8 cellular contexts compared by ENCODE assay signal in genomic region chr4:152352215-152352614, GRCh38.
A peak's percentile ranks its signal among the peaks of the same experiment; 100 is the strongest.
DNase-seq lines count a peak whose midpoint lies in the region; ATAC-seq and TF ChIP-seq lines count a peak whose summit lies in the region.

No MANE protein-coding gene starts in this region.

- no peaks in the 10 kb centered on the region for H3K27me3 Mint-ChIP-seq in endothelial cell (ENCODE audit: unreplicated experiment)
- H3K27me3 Mint-ChIP-seq in Calu3 (ENCODE audit: unreplicated experiment) = no peaks in the 10 kb centered on the region

- CTCF ChIA-PET in Calu3 (lab: Charles Lee) = no interaction called here

- H3K9me3 ChIP-seq in ovary = no peaks in the 10 kb centered on the region

- H3K4me3 Mint-ChIP-seq in endothelial cell (ENCODE audit: unreplicated experiment) = peak overlapping the region; percentile 25
- H3K4me3 Mint-ChIP-seq in Calu3 (ENCODE audit: low read depth, unreplicated experiment) = no peak overlapping the region

- no TSS peak for BruUV-seq in Calu3 (replicated peaks; lab: Mats Ljungman, UMichigan)

- 1 to 5% (median 1%) methylated on average over 4 of the region's 4 CpGs for WGBS in ovary, 3 donors

- H3K4me3 ChIP-seq in GM12875 (ENCODE audit: low read depth, low read length) (peak overlapping the region; percentile 61), ovary (peak overlapping the region; percentile 42)

- peak overlapping the region; percentile 53 for H3K27ac Mint-ChIP-seq in endothelial cell (ENCODE audit: unreplicated experiment)
- no peak overlapping the region for H3K27ac Mint-ChIP-seq in Calu3 (ENCODE audit: unreplicated experiment)

- no peak for TF ChIP-seq EP300 in ovary (IDR thresholded peaks at IDR 0.05)

- peak; percentile 12 for ATAC-seq in HG03521 (IDR thresholded peaks at IDR 0.05; ENCODE audit: unreplicated experiment)

- DNase-seq in endothelial cell (ENCODE audit: low spot score) = no peak
- DNase-seq in ovary = no peak
- DNase-seq in Calu3 = no peak
- no peak for DNase-seq in T1000 (lab: John Stamatoyannopoulos, UW)
- no peak for DNase-seq in activated naive CD4-positive, alpha-beta T cell treated with anti-CD3 and anti-CD28 coated beads, Interleukin-2, amount 50 U/mL, for 16 hours
- no peak for DNase-seq in activated CD8-positive, alpha-beta memory T cell treated with anti-CD3 and anti-CD28 coated beads, Interleukin-2, amount 50 U/mL, for 48 hours

- no peaks in the 10 kb centered on the region for H3K4me1 ChIP-seq in ovary (ENCODE audit: insufficient read depth)

- intact Hi-C loops in ovary (cut with DNase I) (no loop called here), Calu3 (cut with micrococcal nuclease; ENCODE audit: unreplicated experiment) (no loop called here)

- H3K4me1 Mint-ChIP-seq in endothelial cell (ENCODE audit: unreplicated experiment) (peaks cover 2% of the 10 kb centered on the region), Calu3 (ENCODE audit: low read depth, unreplicated experiment) (peaks cover 8% of the 10 kb centered on the region)

- TF ChIP-seq CTCF in GM12875 (IDR thresholded peaks at IDR 0.05; ENCODE audit: borderline replicate concordance, insufficient read depth, low read depth, low read length) (no peak), endothelial cell (IDR thresholded peaks at IDR 0.05; ENCODE audit: unreplicated experiment) (no peak), ovary (IDR thresholded peaks at IDR 0.05) (no peak), Calu3 (IDR thresholded peaks at IDR 0.05; ENCODE audit: unreplicated experiment) (no peak)

- peak overlapping the region in 1 of 2 donors; percentile 56 for H3K27ac ChIP-seq in ovary

- H3K36me3 Mint-ChIP-seq in endothelial cell (ENCODE audit: low read depth, unreplicated experiment) (no peaks in the 10 kb centered on the region), Calu3 (ENCODE audit: insufficient read depth, unreplicated experiment) (no peaks in the 10 kb centered on the region)

- TF ChIP-seq POLR2A in ovary (IDR thresholded peaks at IDR 0.05) = no peak

- no peaks in the 10 kb centered on the region for H3K36me3 ChIP-seq in ovary

- H3K9me3 Mint-ChIP-seq in endothelial cell (ENCODE audit: unreplicated experiment) = no peaks in the 10 kb centered on the region
- no peaks in the 10 kb centered on the region for H3K9me3 Mint-ChIP-seq in Calu3 (ENCODE audit: low read depth, unreplicated experiment)

- H3K27me3 ChIP-seq in ovary = no peaks in the 10 kb centered on the region
